ENCODE assay signal across 9 cellular contexts in genomic region chr4:39030726-39031125, GRCh38. TPM values are rescaled to one million over a fixed set of nuclear protein-coding genes. Genes with fewer than 3 reads are reported as not detected.
A peak's percentile ranks its signal among the peaks of the same experiment; 100 is the strongest.
DNase-seq lines count a peak whose midpoint lies in the region; ATAC-seq, FAIRE-seq and TF ChIP-seq lines count a peak whose summit lies in the region.
"Had no signal": no experiment of that assay in that cellular context is flagged by ENCODE, and none has a peak within 500 bp of the region (broad histone marks: within the 10 kb centered on the region; RNA-seq: fewer than 3 reads in every experiment).

No MANE protein-coding gene starts in this region.

- peaks cover 73% of the 10 kb centered on the region for H3K79me2 ChIP-seq in PC-3 (ENCODE audit: low read length)
- H3K79me2 ChIP-seq in smooth muscle cell (ENCODE audit: low read depth): no peaks in the 10 kb centered on the region

- no peak for ATAC-seq in PC-3
- ATAC-seq in stimulated activated memory B cell treated with anti-CD40 and anti-IgM and Interleukin-4, amounts not matched to agents 10 μg/mL and 1 μg/mL and 100 μg/mL, for 72 hours: no peak

- BruUV-seq in PC-3 (replicated peaks; lab: Mats Ljungman, UMichigan): no TSS peak

- H3K9ac ChIP-seq in PC-3 (ENCODE audit: low read length) (peak overlapping the region; percentile 98), smooth muscle cell (ENCODE audit: low read depth) (no peak overlapping the region)

- no peaks in the 10 kb centered on the region for H3K27me3 Mint-ChIP-seq in activated naive CD4-positive, alpha-beta T cell treated with anti-CD3 and anti-CD28 coated beads for 36 hours (ENCODE audit: low read depth)
- no peaks in the 10 kb centered on the region for H3K27me3 Mint-ChIP-seq in stimulated activated memory B cell treated with anti-CD40 and anti-IgM and Interleukin-4, amounts not matched to agents 10 μg/mL and 1 μg/mL and 100 μg/mL, for 72 hours

- H3K4me1 ChIP-seq in PC-3 (ENCODE audit: insufficient read depth, low read length): peaks cover 46% of the 10 kb centered on the region
- no peaks in the 10 kb centered on the region for H3K4me1 ChIP-seq in smooth muscle cell (ENCODE audit: low read depth)

- WGBS in smooth muscle cell (ENCODE audit: low lambda C conversion rate): 95% methylated on average over 3 of the region's 3 CpGs

- no peaks in the 10 kb centered on the region for H3F3A ChIP-seq in PC-3 (ENCODE audit: low read length, unreplicated experiment)
- H3F3A ChIP-seq in smooth muscle cell (ENCODE audit: low read depth): no peaks in the 10 kb centered on the region

- H3K4me3 ChIP-seq in PC-3 (ENCODE audit: low read length) (peak overlapping the region; percentile 89), smooth muscle cell (no peak overlapping the region)

- H3K9me2 ChIP-seq in PC-3 (replicated peaks; ENCODE audit: low read length): no peaks in the 10 kb centered on the region

- peaks cover 11% of the 10 kb centered on the region; the same call in 1 of the 2 replicates for H3K36me3 ChIP-seq in PC-3 (ENCODE audit: low read depth, low read length)
- no peaks in the 10 kb centered on the region for H3K36me3 ChIP-seq in smooth muscle cell (ENCODE audit: low read depth)

- no peaks in the 10 kb centered on the region for H3K27me3 ChIP-seq in PC-3 (ENCODE audit: low read length)
- no peaks in the 10 kb centered on the region for H3K27me3 ChIP-seq in smooth muscle cell (ENCODE audit: low read depth)

- TF ChIP-seq CTCF in PC-3 (conservative IDR thresholded peaks at IDR 0.05; ENCODE audit: low read depth, low read length) (no peak), smooth muscle cell (IDR thresholded peaks at IDR 0.05; ENCODE audit: borderline replicate concordance, insufficient read depth, poor library complexity, severe bottlenecking) (no peak)

- H2AFZ ChIP-seq in PC-3 (ENCODE audit: low read length): no peak overlapping the region
- no peak overlapping the region for H2AFZ ChIP-seq in smooth muscle cell (ENCODE audit: low read depth)

- intact Hi-C loops in activated naive CD4-positive, alpha-beta T cell treated with anti-CD3 and anti-CD28 coated beads for 36 hours (cut with micrococcal nuclease): loop anchor here (5.0 to 10.0 kb wide), 7 partner anchors 213 to 1343 kb away; partner anchors contain the start of genes RELL1, TBC1D1 and UBE2K
- intact Hi-C loops in PC-3 (cut with micrococcal nuclease): loop anchor here (5.0 kb wide), 1 partner anchor 152 kb away; the partner anchor contains the start of gene WDR19

- POLR2A ChIA-PET in PC-3 (lab: Charles Lee; ENCODE audit: unreplicated experiment): interaction anchor here (1.7 kb wide), 1 partner anchor 13 kb away, joined by 10 read pairs; no protein-coding TSS in a partner anchor

- peak overlapping the region; percentile 89 for H3K27ac Mint-ChIP-seq in activated naive CD4-positive, alpha-beta T cell treated with anti-CD3 and anti-CD28 coated beads for 36 hours
- H3K27ac Mint-ChIP-seq in stimulated activated memory B cell treated with anti-CD40 and anti-IgM and Interleukin-4, amounts not matched to agents 10 μg/mL and 1 μg/mL and 100 μg/mL, for 72 hours: peak overlapping the region; percentile 83

- DNase-seq in activated naive CD4-positive, alpha-beta T cell treated with anti-CD3 and anti-CD28 coated beads for 36 hours: no peak
- DNase-seq in activated naive CD4-positive, alpha-beta T cell treated with Interleukin-2 at 50 U/mL for 16 hours: no peak
- DNase-seq in PC-3 (no peak), 8988T (no peak), Ammon's horn (ENCODE audit: low spot score) (no peak), smooth muscle cell (lab: John Stamatoyannopoulos, UW; ENCODE audit: unreplicated experiment) (no peak)
- DNase-seq: GOT3 had no signal

- CTCF ChIA-PET in activated naive CD4-positive, alpha-beta T cell treated with anti-CD3 and anti-CD28 coated beads for 36 hours (lab: Charles Lee): interaction anchor here (0.5 to 2.8 kb wide), 7 partner anchors 13 to 163 kb away, joined by 3 to 7 read pairs (median 3); no protein-coding TSS in a partner anchor
- CTCF ChIA-PET in PC-3 (lab: Charles Lee): no interaction called here

- peak overlapping the region; percentile 84 for H3K4me2 ChIP-seq in PC-3 (ENCODE audit: low read length)
- no peak overlapping the region for H3K4me2 ChIP-seq in smooth muscle cell

- H3K4me1 Mint-ChIP-seq in activated naive CD4-positive, alpha-beta T cell treated with anti-CD3 and anti-CD28 coated beads for 36 hours (ENCODE audit: low read depth): peaks cover 48% of the 10 kb centered on the region
- H3K4me1 Mint-ChIP-seq in stimulated activated memory B cell treated with anti-CD40 and anti-IgM and Interleukin-4, amounts not matched to agents 10 μg/mL and 1 μg/mL and 100 μg/mL, for 72 hours: peaks cover 31% of the 10 kb centered on the region

- H3K9me3 ChIP-seq in PC-3 (ENCODE audit: low read length) (no peaks in the 10 kb centered on the region), smooth muscle cell (replicated peaks; ENCODE audit: low read depth) (no peaks in the 10 kb centered on the region)

- H3K9me3 Mint-ChIP-seq in activated naive CD4-positive, alpha-beta T cell treated with anti-CD3 and anti-CD28 coated beads for 36 hours: no peaks in the 10 kb centered on the region
- H3K9me3 Mint-ChIP-seq in stimulated activated memory B cell treated with anti-CD40 and anti-IgM and Interleukin-4, amounts not matched to agents 10 μg/mL and 1 μg/mL and 100 μg/mL, for 72 hours: no peaks in the 10 kb centered on the region

- peak; percentile 57 for FAIRE-seq in colon (lab: Jason Lieb, UNC)

- H4K20me1 ChIP-seq in PC-3 (ENCODE audit: low read length) (peaks cover 14% of the 10 kb centered on the region), smooth muscle cell (ENCODE audit: low read depth) (no peaks in the 10 kb centered on the region)

- peak overlapping the region; percentile 77 for H3K4me3 Mint-ChIP-seq in activated naive CD4-positive, alpha-beta T cell treated with anti-CD3 and anti-CD28 coated beads for 36 hours
- peak overlapping the region; percentile 89 for H3K4me3 Mint-ChIP-seq in stimulated activated memory B cell treated with anti-CD40 and anti-IgM and Interleukin-4, amounts not matched to agents 10 μg/mL and 1 μg/mL and 100 μg/mL, for 72 hours

- H3K36me3 Mint-ChIP-seq in activated naive CD4-positive, alpha-beta T cell treated with anti-CD3 and anti-CD28 coated beads for 36 hours (ENCODE audit: low read depth): no peaks in the 10 kb centered on the region
- no peaks in the 10 kb centered on the region for H3K36me3 Mint-ChIP-seq in stimulated activated memory B cell treated with anti-CD40 and anti-IgM and Interleukin-4, amounts not matched to agents 10 μg/mL and 1 μg/mL and 100 μg/mL, for 72 hours

- H3K27ac ChIP-seq in PC-3 (ENCODE audit: low read length): peak overlapping the region; percentile 100
- no peak overlapping the region for H3K27ac ChIP-seq in smooth muscle cell (ENCODE audit: low read depth)

RNA-seq across cellular contexts. Expression of gene TMEM156, which starts 1.5 kb away (rescaled TPM):
- total RNA-seq in activated naive CD4-positive, alpha-beta T cell treated with anti-CD3 and anti-CD28 coated beads for 36 hours: 10 to 100 TPM; 10.2 to 11.3 TPM
- total RNA-seq in PC-3 (2014; rRNA removed) (32.1 and 41.5 TPM in 2 replicates), smooth muscle cell (0.04 TPM in 1 of 2 replicates, not detected in the other)
- polyA plus RNA-seq in smooth muscle cell: 0.71 TPM in 1 of 2 replicates, not detected in the other

RNA-seq across cellular contexts. Expression of gene KLHL5, which starts 31.3 kb away (rescaled TPM):
- total RNA-seq in activated naive CD4-positive, alpha-beta T cell treated with anti-CD3 and anti-CD28 coated beads for 36 hours: 10 to 100 TPM; 14.1 to 14.9 TPM
- 84.8 and 92.7 TPM in 2 replicates for total RNA-seq in PC-3 (2014; rRNA removed)
- 34.7 and 56.2 TPM in 2 replicates for total RNA-seq in smooth muscle cell
- polyA plus RNA-seq in smooth muscle cell: 28.4 and 31.9 TPM in 2 replicates

Comparison
In these comparisons a context has a peak if more than half of its experiments do, and no peak if none do; other contexts are left out.
1. RNA of gene TMEM156, which starts 1.5 kb away (total RNA-seq): 32.1 to 41.5 TPM in PC-3 and 10.2 to 11.3 TPM in activated naive CD4-positive, alpha-beta T cell treated with anti-CD3 and anti-CD28 coated beads for 36 hours; 0.04 TPM in smooth muscle cell; every median in the first group is over 10 times any median in the second.